In the genomic region with DNA sequence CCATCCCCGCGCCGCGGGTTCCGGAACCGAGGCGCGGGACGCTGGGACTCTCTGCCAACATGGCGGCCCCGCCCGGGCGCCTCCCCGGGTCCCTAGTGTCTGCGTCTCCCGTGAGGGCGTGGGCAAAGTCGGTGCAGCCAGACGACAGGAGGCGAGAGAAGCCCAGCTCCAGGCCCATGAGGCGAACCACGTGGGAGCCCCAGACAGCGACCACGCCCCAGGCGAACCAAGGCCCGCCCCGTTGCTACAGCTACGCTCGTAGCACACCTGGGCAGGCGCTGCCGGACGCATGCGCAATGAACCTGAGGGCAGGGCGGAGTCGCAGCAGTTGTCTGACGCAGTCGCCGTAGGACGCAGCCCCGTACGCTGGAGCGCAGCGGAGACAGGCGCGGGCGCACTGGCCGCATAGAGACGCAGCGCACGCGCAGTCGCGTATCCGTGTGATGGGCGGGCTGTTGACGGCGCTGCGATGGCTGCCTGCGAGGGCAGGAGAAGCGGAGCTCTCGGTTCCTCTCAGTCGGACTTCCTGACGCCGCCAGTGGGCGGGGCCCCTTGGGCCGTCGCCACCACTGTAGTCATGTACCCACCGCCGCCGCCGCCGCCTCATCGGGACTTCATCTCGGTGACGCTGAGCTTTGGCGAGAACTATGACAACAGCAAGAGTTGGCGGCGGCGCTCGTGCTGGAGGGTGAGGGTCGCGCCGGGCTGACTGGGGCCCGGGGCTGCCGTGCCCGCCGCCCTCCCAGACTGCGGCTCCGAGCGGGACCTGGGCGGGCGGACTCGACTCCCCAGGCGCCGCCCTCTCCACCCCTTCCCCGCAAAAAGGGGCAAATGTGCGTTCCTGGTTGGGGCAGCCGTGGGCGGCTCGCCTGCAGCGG, we compare ENCODE assay signal across 1 cellular context.
TF ChIP-seq lines count a peak whose summit lies in the region.

A gene (plus strand): TSS at position 455 of the 878 bp plus-strand sequence. CDS start 15 bp downstream, at position 470.

TF ChIP-seq in WTC11, 78 proteins besides CTCF, POLR2A, EP300 and RAD21 (continued from another document and continues in another):
- TF ChIP-seq, protein P1, sequence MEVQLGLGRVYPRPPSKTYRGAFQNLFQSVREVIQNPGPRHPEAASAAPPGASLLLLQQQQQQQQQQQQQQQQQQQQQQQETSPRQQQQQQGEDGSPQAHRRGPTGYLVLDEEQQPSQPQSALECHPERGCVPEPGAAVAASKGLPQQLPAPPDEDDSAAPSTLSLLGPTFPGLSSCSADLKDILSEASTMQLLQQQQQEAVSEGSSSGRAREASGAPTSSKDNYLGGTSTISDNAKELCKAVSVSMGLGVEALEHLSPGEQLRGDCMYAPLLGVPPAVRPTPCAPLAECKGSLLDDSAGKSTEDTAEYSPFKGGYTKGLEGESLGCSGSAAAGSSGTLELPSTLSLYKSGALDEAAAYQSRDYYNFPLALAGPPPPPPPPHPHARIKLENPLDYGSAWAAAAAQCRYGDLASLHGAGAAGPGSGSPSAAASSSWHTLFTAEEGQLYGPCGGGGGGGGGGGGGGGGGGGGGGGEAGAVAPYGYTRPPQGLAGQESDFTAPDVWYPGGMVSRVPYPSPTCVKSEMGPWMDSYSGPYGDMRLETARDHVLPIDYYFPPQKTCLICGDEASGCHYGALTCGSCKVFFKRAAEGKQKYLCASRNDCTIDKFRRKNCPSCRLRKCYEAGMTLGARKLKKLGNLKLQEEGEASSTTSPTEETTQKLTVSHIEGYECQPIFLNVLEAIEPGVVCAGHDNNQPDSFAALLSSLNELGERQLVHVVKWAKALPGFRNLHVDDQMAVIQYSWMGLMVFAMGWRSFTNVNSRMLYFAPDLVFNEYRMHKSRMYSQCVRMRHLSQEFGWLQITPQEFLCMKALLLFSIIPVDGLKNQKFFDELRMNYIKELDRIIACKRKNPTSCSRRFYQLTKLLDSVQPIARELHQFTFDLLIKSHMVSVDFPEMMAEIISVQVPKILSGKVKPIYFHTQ (CRISPR knock-in tag; IDR thresholded peaks at IDR 0.05), result no peak
- TF ChIP-seq NR1H2 (CRISPR knock-in tag; IDR thresholded peaks at IDR 0.05), result no peak
- no peak for TF ChIP-seq GTF2I (CRISPR knock-in tag; conservative IDR thresholded peaks at IDR 0.05)
- TF ChIP-seq, protein P2, sequence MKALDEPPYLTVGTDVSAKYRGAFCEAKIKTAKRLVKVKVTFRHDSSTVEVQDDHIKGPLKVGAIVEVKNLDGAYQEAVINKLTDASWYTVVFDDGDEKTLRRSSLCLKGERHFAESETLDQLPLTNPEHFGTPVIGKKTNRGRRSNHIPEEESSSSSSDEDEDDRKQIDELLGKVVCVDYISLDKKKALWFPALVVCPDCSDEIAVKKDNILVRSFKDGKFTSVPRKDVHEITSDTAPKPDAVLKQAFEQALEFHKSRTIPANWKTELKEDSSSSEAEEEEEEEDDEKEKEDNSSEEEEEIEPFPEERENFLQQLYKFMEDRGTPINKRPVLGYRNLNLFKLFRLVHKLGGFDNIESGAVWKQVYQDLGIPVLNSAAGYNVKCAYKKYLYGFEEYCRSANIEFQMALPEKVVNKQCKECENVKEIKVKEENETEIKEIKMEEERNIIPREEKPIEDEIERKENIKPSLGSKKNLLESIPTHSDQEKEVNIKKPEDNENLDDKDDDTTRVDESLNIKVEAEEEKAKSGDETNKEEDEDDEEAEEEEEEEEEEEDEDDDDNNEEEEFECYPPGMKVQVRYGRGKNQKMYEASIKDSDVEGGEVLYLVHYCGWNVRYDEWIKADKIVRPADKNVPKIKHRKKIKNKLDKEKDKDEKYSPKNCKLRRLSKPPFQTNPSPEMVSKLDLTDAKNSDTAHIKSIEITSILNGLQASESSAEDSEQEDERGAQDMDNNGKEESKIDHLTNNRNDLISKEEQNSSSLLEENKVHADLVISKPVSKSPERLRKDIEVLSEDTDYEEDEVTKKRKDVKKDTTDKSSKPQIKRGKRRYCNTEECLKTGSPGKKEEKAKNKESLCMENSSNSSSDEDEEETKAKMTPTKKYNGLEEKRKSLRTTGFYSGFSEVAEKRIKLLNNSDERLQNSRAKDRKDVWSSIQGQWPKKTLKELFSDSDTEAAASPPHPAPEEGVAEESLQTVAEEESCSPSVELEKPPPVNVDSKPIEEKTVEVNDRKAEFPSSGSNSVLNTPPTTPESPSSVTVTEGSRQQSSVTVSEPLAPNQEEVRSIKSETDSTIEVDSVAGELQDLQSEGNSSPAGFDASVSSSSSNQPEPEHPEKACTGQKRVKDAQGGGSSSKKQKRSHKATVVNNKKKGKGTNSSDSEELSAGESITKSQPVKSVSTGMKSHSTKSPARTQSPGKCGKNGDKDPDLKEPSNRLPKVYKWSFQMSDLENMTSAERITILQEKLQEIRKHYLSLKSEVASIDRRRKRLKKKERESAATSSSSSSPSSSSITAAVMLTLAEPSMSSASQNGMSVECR (CRISPR knock-in tag; IDR thresholded peaks at IDR 0.05; ENCODE audit: borderline replicate concordance), result no peak; the same call in 1 of the 2 replicates
- no peak for TF ChIP-seq GABPB1 (CRISPR knock-in tag; IDR thresholded peaks at IDR 0.05)
- no peak; the same call in 1 of the 2 replicates for TF ChIP-seq TEAD1 (CRISPR knock-in tag; IDR thresholded peaks at IDR 0.05)
- no peak for TF ChIP-seq PRRX2 (CRISPR knock-in tag; IDR thresholded peaks at IDR 0.05)
- TF ChIP-seq, protein P3, sequence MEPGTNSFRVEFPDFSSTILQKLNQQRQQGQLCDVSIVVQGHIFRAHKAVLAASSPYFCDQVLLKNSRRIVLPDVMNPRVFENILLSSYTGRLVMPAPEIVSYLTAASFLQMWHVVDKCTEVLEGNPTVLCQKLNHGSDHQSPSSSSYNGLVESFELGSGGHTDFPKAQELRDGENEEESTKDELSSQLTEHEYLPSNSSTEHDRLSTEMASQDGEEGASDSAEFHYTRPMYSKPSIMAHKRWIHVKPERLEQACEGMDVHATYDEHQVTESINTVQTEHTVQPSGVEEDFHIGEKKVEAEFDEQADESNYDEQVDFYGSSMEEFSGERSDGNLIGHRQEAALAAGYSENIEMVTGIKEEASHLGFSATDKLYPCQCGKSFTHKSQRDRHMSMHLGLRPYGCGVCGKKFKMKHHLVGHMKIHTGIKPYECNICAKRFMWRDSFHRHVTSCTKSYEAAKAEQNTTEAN (CRISPR knock-in tag; IDR thresholded peaks at IDR 0.05), result peak; percentile 50; the same call in 1 of the 2 replicates
- TF ChIP-seq, protein P4, sequence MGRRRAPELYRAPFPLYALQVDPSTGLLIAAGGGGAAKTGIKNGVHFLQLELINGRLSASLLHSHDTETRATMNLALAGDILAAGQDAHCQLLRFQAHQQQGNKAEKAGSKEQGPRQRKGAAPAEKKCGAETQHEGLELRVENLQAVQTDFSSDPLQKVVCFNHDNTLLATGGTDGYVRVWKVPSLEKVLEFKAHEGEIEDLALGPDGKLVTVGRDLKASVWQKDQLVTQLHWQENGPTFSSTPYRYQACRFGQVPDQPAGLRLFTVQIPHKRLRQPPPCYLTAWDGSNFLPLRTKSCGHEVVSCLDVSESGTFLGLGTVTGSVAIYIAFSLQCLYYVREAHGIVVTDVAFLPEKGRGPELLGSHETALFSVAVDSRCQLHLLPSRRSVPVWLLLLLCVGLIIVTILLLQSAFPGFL (CRISPR knock-in tag; IDR thresholded peaks at IDR 0.05; ENCODE audit: borderline replicate concordance), result no peak
- TF ChIP-seq, protein P5, sequence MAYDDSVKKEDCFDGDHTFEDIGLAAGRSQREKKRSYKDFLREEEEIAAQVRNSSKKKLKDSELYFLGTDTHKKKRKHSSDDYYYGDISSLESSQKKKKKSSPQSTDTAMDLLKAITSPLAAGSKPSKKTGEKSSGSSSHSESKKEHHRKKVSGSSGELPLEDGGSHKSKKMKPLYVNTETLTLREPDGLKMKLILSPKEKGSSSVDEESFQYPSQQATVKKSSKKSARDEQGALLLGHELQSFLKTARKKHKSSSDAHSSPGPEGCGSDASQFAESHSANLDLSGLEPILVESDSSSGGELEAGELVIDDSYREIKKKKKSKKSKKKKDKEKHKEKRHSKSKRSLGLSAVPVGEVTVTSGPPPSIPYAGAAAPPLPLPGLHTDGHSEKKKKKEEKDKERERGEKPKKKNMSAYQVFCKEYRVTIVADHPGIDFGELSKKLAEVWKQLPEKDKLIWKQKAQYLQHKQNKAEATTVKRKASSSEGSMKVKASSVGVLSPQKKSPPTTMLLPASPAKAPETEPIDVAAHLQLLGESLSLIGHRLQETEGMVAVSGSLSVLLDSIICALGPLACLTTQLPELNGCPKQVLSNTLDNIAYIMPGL (CRISPR knock-in tag; IDR thresholded peaks at IDR 0.05), result no peak; the same call in 1 of the 2 replicates
- no peak for TF ChIP-seq ATF1 (CRISPR knock-in tag; IDR thresholded peaks at IDR 0.05)
- TF ChIP-seq KAT7 (CRISPR knock-in tag; IDR thresholded peaks at IDR 0.05; ENCODE audit: borderline replicate concordance), result no peak
- TF ChIP-seq, protein P6, sequence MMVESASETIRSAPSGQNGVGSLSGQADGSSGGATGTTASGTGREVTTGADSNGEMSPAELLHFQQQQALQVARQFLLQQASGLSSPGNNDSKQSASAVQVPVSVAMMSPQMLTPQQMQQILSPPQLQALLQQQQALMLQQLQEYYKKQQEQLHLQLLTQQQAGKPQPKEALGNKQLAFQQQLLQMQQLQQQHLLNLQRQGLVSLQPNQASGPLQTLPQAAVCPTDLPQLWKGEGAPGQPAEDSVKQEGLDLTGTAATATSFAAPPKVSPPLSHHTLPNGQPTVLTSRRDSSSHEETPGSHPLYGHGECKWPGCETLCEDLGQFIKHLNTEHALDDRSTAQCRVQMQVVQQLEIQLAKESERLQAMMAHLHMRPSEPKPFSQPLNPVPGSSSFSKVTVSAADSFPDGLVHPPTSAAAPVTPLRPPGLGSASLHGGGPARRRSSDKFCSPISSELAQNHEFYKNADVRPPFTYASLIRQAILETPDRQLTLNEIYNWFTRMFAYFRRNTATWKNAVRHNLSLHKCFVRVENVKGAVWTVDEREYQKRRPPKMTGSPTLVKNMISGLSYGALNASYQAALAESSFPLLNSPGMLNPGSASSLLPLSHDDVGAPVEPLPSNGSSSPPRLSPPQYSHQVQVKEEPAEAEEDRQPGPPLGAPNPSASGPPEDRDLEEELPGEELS (CRISPR knock-in tag; IDR thresholded peaks at IDR 0.05), result peak; percentile 74; the same call in 1 of the 2 replicates
- TF ChIP-seq SP1 (CRISPR knock-in tag; conservative IDR thresholded peaks at IDR 0.05), result peak; percentile 85
- TF ChIP-seq JUN (CRISPR knock-in tag; IDR thresholded peaks at IDR 0.05), result no peak
- 0 out of 2 replicates have a peak, but pooled peaks have one; percentile 60 for TF ChIP-seq FOXP1 (CRISPR knock-in tag; IDR thresholded peaks at IDR 0.05; ENCODE audit: borderline replicate concordance)
- TF ChIP-seq NFATC4 (CRISPR knock-in tag; IDR thresholded peaks at IDR 0.05), result no peak
- no peak for TF ChIP-seq NR3C1 (CRISPR knock-in tag; conservative IDR thresholded peaks at IDR 0.05; ENCODE audit: low read depth)
- TF ChIP-seq, protein P7, sequence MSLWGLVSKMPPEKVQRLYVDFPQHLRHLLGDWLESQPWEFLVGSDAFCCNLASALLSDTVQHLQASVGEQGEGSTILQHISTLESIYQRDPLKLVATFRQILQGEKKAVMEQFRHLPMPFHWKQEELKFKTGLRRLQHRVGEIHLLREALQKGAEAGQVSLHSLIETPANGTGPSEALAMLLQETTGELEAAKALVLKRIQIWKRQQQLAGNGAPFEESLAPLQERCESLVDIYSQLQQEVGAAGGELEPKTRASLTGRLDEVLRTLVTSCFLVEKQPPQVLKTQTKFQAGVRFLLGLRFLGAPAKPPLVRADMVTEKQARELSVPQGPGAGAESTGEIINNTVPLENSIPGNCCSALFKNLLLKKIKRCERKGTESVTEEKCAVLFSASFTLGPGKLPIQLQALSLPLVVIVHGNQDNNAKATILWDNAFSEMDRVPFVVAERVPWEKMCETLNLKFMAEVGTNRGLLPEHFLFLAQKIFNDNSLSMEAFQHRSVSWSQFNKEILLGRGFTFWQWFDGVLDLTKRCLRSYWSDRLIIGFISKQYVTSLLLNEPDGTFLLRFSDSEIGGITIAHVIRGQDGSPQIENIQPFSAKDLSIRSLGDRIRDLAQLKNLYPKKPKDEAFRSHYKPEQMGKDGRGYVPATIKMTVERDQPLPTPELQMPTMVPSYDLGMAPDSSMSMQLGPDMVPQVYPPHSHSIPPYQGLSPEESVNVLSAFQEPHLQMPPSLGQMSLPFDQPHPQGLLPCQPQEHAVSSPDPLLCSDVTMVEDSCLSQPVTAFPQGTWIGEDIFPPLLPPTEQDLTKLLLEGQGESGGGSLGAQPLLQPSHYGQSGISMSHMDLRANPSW (CRISPR knock-in tag; conservative IDR thresholded peaks at IDR 0.05; ENCODE audit: low read depth), result no peak
- 0 out of 2 replicates have a peak, but pooled peaks have one; percentile 90 for TF ChIP-seq MYBL2 (CRISPR knock-in tag; IDR thresholded peaks at IDR 0.05)
- TF ChIP-seq OVOL2 (CRISPR knock-in tag; IDR thresholded peaks at IDR 0.05; ENCODE audit: borderline replicate concordance), result no peak
- TF ChIP-seq, protein P8, sequence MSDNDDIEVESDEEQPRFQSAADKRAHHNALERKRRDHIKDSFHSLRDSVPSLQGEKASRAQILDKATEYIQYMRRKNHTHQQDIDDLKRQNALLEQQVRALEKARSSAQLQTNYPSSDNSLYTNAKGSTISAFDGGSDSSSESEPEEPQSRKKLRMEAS (CRISPR knock-in tag; IDR thresholded peaks at IDR 0.05), result peak; percentile 96
- TF ChIP-seq, protein P9, sequence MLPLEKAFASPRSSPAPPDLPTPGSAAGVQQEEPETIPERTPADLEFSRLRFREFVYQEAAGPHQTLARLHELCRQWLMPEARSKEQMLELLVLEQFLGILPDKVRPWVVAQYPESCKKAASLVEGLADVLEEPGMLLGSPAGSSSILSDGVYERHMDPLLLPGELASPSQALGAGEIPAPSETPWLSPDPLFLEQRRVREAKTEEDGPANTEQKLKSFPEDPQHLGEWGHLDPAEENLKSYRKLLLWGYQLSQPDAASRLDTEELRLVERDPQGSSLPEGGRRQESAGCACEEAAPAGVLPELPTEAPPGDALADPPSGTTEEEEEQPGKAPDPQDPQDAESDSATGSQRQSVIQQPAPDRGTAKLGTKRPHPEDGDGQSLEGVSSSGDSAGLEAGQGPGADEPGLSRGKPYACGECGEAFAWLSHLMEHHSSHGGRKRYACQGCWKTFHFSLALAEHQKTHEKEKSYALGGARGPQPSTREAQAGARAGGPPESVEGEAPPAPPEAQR (CRISPR knock-in tag; IDR thresholded peaks at IDR 0.05), result no peak
- TF ChIP-seq ZNF263 (CRISPR knock-in tag; IDR thresholded peaks at IDR 0.05; ENCODE audit: low read depth), result no peak
- no peak for TF ChIP-seq ZNF671 (CRISPR knock-in tag; IDR thresholded peaks at IDR 0.05)
- TF ChIP-seq, protein P10, sequence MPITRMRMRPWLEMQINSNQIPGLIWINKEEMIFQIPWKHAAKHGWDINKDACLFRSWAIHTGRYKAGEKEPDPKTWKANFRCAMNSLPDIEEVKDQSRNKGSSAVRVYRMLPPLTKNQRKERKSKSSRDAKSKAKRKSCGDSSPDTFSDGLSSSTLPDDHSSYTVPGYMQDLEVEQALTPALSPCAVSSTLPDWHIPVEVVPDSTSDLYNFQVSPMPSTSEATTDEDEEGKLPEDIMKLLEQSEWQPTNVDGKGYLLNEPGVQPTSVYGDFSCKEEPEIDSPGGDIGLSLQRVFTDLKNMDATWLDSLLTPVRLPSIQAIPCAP (CRISPR knock-in tag; IDR thresholded peaks at IDR 0.05), result no peak
